In genomic region chr12:74393265-74393664, GRCh38 we compare ENCODE assay signal across 21 cellular contexts.
"Had no signal": no experiment of that assay in that cellular context is flagged by ENCODE, and none has a peak within 500 bp of the region (broad histone marks: within the 10 kb centered on the region; RNA-seq: fewer than 3 reads in every experiment).

No MANE protein-coding gene starts in this region.

- H3K27me3 Mint-ChIP-seq: activated B cell treated with CpG ODN at 0.5 μM for 24 hours; activated CD4-positive, alpha-beta memory T cell treated with anti-CD3 and anti-CD28 coated beads for 36 hours; type B pancreatic cell had no signal

- H3K36me3 ChIP-seq: left lung, neutrophil, ovary, prostate gland, right atrium auricular region, thoracic aorta, vagina had no signal

- DNase-seq: activated B cell treated with CpG ODN at 0.5 μM for 24 hours; activated CD4-positive, alpha-beta memory T cell treated with anti-CD3 and anti-CD28 coated beads for 36 hours; activated CD4-positive, alpha-beta T cell treated with anti-CD3 and anti-CD28 coated beads for 48 hours; activated effector memory CD4-positive, alpha-beta T cell treated with Interleukin-2 at 50 U/mL for 16 hours; activated naive CD4-positive, alpha-beta T cell treated with anti-CD3 and anti-CD28 coated beads for 36 hours; activated T-cell treated with anti-CD3 and anti-CD28 coated beads, Interleukin-2, amount 50 U/mL, for 72 hours; amygdala; foreskin melanocyte; left lung; midbrain; ovary; stimulated activated CD4-positive, alpha-beta T cell treated with anti-CD3 and anti-CD28 coated beads, Interleukin-4, amount 100 ng/mL, for 24 hours; stimulated activated naive CD4-positive, alpha-beta T cell treated with Interleukin-2 at 50 U/mL for 16 hours; T-helper 9 cell had no signal

- H3K4me3 Mint-ChIP-seq: activated B cell treated with CpG ODN at 0.5 μM for 24 hours; activated CD4-positive, alpha-beta memory T cell treated with anti-CD3 and anti-CD28 coated beads for 36 hours; activated naive CD4-positive, alpha-beta T cell treated with anti-CD3 and anti-CD28 coated beads for 36 hours; activated T-cell treated with anti-CD3 and anti-CD28 coated beads, Interleukin-2, amount 50 U/mL, for 72 hours; nephron; type B pancreatic cell had no signal

- H3K9me3 Mint-ChIP-seq: activated B cell treated with CpG ODN at 0.5 μM for 24 hours; activated CD4-positive, alpha-beta memory T cell treated with anti-CD3 and anti-CD28 coated beads for 36 hours; activated naive CD4-positive, alpha-beta T cell treated with anti-CD3 and anti-CD28 coated beads for 36 hours; type B pancreatic cell had no signal

- H3K9me3 ChIP-seq: neutrophil, ovary, prostate gland, right atrium auricular region, thoracic aorta, vagina had no signal

- H3K27me3 ChIP-seq: left lung, neutrophil, ovary, right atrium auricular region, vagina had no signal

- H3K4me1 ChIP-seq: left lung, prostate gland, right atrium auricular region, vagina had no signal

- H3K27ac Mint-ChIP-seq: activated B cell treated with CpG ODN at 0.5 μM for 24 hours; activated CD4-positive, alpha-beta memory T cell treated with anti-CD3 and anti-CD28 coated beads for 36 hours; activated naive CD4-positive, alpha-beta T cell treated with anti-CD3 and anti-CD28 coated beads for 36 hours; activated T-cell treated with anti-CD3 and anti-CD28 coated beads, Interleukin-2, amount 50 U/mL, for 72 hours; nephron; type B pancreatic cell had no signal

- H3K4me3 ChIP-seq: left lung, ovary, prostate gland, right atrium auricular region, thoracic aorta, vagina had no signal

- H3K36me3 Mint-ChIP-seq: activated CD4-positive, alpha-beta memory T cell treated with anti-CD3 and anti-CD28 coated beads for 36 hours; type B pancreatic cell had no signal

- H3K27ac ChIP-seq: left lung, neutrophil, ovary, prostate gland, right atrium auricular region, thoracic aorta, vagina had no signal

- H3K4me1 Mint-ChIP-seq: activated B cell treated with CpG ODN at 0.5 μM for 24 hours, nephron had no signal

- ATAC-seq: activated T-cell treated with anti-CD3 and anti-CD28 coated beads, Interleukin-2, amount 50 U/mL, for 72 hours; left lung had no signal
